ENCODE assay signal across 1 cellular context in the genomic region with DNA sequence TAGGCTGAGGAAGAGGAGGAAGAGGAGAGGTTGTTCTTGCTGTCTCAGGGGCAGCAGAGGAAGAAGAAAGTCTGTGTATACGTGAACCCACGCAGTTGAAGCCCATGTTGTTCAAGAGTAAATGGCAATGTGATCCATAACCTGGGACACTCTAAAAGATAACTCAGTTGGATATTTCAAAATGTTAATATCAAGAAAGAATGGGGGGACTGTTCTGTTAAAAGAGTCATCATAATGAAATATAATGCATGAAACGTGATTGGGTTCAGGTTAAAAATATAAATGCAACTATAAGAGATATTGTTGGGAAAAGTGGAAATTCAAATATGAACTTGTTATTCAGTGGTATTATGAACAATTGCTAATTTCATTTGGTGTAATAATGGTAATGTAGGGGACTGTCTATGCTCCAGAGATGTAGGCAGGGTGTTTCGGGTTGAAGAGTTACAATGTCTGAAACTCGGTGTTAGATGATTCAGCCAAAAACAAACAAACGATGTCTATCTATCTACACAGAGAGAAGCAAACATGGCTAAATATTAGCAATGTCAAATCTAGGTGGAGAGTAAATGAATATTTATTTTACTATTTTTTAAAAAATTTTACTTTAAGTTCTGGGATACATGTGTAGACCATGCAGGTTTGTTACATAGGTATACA.
TF ChIP-seq lines count a peak whose summit lies in the region.

No MANE protein-coding gene starts in this region.

TF ChIP-seq in HepG2, 621 proteins besides CTCF, POLR2A, EP300 and RAD21 (continued from another document):
- TF ChIP-seq ARID5B (CRISPR knock-in tag; IDR thresholded peaks at IDR 0.05), result peak; percentile 79
- TF ChIP-seq, protein P1, sequence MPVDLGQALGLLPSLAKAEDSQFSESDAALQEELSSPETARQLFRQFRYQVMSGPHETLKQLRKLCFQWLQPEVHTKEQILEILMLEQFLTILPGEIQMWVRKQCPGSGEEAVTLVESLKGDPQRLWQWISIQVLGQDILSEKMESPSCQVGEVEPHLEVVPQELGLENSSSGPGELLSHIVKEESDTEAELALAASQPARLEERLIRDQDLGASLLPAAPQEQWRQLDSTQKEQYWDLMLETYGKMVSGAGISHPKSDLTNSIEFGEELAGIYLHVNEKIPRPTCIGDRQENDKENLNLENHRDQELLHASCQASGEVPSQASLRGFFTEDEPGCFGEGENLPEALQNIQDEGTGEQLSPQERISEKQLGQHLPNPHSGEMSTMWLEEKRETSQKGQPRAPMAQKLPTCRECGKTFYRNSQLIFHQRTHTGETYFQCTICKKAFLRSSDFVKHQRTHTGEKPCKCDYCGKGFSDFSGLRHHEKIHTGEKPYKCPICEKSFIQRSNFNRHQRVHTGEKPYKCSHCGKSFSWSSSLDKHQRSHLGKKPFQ (CRISPR knock-in tag; IDR thresholded peaks at IDR 0.05; ENCODE audit: insufficient replicate concordance), result peak; percentile 3
- no peak for TF ChIP-seq KLF6 (CRISPR knock-in tag; IDR thresholded peaks at IDR 0.05)
- peak; percentile 69; the same call in 1 of the 2 replicates for TF ChIP-seq AHDC1 (CRISPR knock-in tag; IDR thresholded peaks at IDR 0.05; ENCODE audit: borderline replicate concordance)
- 0 out of 2 replicates have a peak, but pooled peaks have one; percentile 33 for TF ChIP-seq SIX1 (CRISPR knock-in tag; IDR thresholded peaks at IDR 0.05; ENCODE audit: borderline replicate concordance)
